Comparison of ENCODE assay signal across 11 cellular contexts in the genomic region with DNA sequence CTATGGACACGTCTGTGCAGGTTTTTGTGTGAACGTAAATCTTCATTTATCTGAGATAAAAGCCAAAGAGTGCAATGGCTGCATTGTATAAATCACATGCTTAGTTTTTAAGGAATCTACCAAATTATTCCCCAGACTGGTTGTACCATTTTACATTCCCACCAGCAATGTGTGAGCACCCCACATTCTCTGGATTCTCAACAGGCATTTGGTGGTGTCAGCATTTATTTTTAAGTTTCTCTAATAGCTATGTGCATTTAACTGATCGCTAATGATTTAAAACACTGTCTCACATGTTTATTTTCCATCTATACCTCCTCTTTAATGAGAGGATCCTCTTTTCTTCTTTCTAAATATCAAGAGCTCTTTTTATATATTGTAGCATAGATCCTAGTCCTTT. TPM values are rescaled to one million over a fixed set of nuclear protein-coding genes. Genes with fewer than 3 reads are reported as not detected.
"Had no signal": no experiment of that assay in that cellular context is flagged by ENCODE, and none has a peak within 500 bp of the region (broad histone marks: within the 10 kb centered on the region; RNA-seq: fewer than 3 reads in every experiment).

No MANE protein-coding gene starts in this region.

- H2AFZ ChIP-seq: GM23248 had no signal

- H3K4me2 ChIP-seq: KMS-11 had no signal

- H3K9ac ChIP-seq: GM23248, KMS-11 had no signal

- H3K36me3 ChIP-seq: HAP-1 had no signal

- DNase-seq: GM23248, GOT3, H7, Karpas-422, KBM-7 had no signal

- H3K4me3 ChIP-seq: GM23248, HAP-1 had no signal

- H3K27ac ChIP-seq: GM23248, HL-60, KMS-11 had no signal

- H3K9me3 ChIP-seq: HAP-1 had no signal

- ATAC-seq: HCT116 had no signal

RNA-seq across cellular contexts. Expression of gene ANKRD18A, which starts 13.9 kb away (rescaled TPM):
- total RNA-seq: GM23248, HT1080 had no signal
- polyA plus RNA-seq: GM23248, IgD-negative memory B cell had no signal
